In the genomic region with DNA sequence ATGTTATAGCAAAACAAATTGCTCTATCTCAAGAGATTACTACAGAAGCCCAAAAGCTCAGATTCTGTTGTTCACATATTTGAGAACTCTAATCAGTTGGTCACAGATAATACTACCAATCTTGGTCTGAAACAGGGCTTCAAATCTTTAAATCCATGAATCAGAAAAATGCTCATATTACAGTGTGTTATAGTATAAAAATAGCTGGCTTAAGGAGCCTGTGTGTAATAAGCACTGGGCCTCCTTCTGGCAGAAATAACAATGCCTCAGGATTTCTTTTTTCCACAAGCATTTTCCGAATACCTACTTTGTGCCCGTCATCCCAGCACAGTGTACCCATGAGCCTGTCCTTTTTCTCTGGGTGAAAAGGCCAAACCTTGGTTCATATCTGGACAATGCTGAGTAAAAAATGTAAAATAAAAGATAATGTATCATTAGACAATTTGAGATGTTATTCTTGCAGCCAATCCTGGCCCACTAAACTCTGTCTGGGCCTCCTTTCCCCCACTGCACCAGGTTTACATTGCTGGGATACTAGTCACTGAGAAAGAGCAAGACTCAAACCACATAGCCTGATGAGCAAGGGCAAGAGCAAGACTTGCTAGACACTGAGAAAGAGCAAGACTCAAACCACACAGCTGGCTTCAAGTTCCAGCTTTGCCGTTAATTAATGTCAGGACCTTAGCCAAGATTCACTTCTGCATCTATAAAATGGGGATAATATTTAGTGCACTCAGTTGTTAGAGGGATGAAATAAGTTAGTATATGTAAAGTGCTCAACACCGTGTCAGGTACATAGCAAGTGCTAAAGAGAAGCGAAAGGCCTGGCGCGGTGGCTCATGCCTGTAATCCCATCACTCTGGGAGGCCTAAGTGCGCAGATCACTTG, we compare ENCODE assay signal across 1 cellular context.
TF ChIP-seq lines count a peak whose summit lies in the region.

No MANE protein-coding gene starts in this region.

TF ChIP-seq in HepG2, 621 proteins besides CTCF, POLR2A, EP300 and RAD21 (continued from another document):
- TF ChIP-seq, protein P1, sequence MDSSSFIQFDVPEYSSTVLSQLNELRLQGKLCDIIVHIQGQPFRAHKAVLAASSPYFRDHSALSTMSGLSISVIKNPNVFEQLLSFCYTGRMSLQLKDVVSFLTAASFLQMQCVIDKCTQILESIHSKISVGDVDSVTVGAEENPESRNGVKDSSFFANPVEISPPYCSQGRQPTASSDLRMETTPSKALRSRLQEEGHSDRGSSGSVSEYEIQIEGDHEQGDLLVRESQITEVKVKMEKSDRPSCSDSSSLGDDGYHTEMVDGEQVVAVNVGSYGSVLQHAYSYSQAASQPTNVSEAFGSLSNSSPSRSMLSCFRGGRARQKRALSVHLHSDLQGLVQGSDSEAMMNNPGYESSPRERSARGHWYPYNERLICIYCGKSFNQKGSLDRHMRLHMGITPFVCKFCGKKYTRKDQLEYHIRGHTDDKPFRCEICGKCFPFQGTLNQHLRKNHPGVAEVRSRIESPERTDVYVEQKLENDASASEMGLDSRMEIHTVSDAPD (CRISPR knock-in tag; IDR thresholded peaks at IDR 0.05): no peak
